1 cellular context compared by ENCODE assay signal in genomic region chr16:30628628-30629342, GRCh38.
TF ChIP-seq lines count a peak whose summit lies in the region.

No MANE protein-coding gene starts in this region.

TF ChIP-seq in GM12878, 131 proteins besides CTCF, POLR2A, EP300 and RAD21 (continued from another document):
- TF ChIP-seq ETV6 (conservative IDR thresholded peaks at IDR 0.05 in 1 of 2, IDR thresholded peaks at IDR 0.05 in 1 of 2; ENCODE audit: borderline replicate concordance in 1 of 2, low read depth in 1 of 2) (no peak), BACH1 (IDR thresholded peaks at IDR 0.05; ENCODE audit: borderline replicate concordance) (peak; percentile 15; the same call in 1 of the 2 replicates), NR2C1 (IDR thresholded peaks at IDR 0.05) (peak; percentile 94), ZNF24 (IDR thresholded peaks at IDR 0.05) (no peak), EZH2 (IDR thresholded peaks at IDR 0.05; ENCODE audit: borderline replicate concordance, control insufficient read depth, low read depth, low read length) (no peak), POU2F2 (IDR thresholded peaks at IDR 0.05; ENCODE audit: borderline replicate concordance, low read depth, low read length) (no peak), USF2 (IDR thresholded peaks at IDR 0.05; ENCODE audit: borderline replicate concordance, low read depth, low read length) (no peak), DPF2 (IDR thresholded peaks at IDR 0.05) (no peak), POLR2AphosphoS2 (IDR thresholded peaks at IDR 0.05; ENCODE audit: low read depth, low read length) (no peak), PML (IDR thresholded peaks at IDR 0.05; ENCODE audit: low read length) (no peak), ZNF274 (IDR thresholded peaks at IDR 0.05; ENCODE audit: insufficient read depth, insufficient read length) (no peak), ZNF622 (IDR thresholded peaks at IDR 0.05) (no peak), IRF4 (IDR thresholded peaks at IDR 0.05; ENCODE audit: low read depth, low read length) (no peak), CHD2 (IDR thresholded peaks at IDR 0.05; ENCODE audit: borderline replicate concordance, low read depth, low read length) (0 out of 2 replicates have a peak, but pooled peaks have one; percentile 16), ZBTB11 (CRISPR knock-in tag; IDR thresholded peaks at IDR 0.05) (no peak), TCF3 (IDR thresholded peaks at IDR 0.05; ENCODE audit: borderline replicate concordance, insufficient read depth, low read depth, low read length) (no peak), MXI1 (IDR thresholded peaks at IDR 0.05; ENCODE audit: low read depth, low read length) (no peak), MEF2A (IDR thresholded peaks at IDR 0.05; ENCODE audit: insufficient read depth, low read depth, low read length) (no peak)
TF ChIP-seq in GM12878: peak in this region for 17.
